Comparison of ENCODE assay signal across 12 cellular contexts in genomic region chr10:119665901-119666708, GRCh38. TPM values are rescaled to one million over a fixed set of nuclear protein-coding genes. Genes with fewer than 3 reads are reported as not detected.
DNase-seq lines count a peak whose midpoint lies in the region; ATAC-seq and TF ChIP-seq lines count a peak whose summit lies in the region.
"Had no signal": no experiment of that assay in that cellular context is flagged by ENCODE, and none has a peak within 500 bp of the region (broad histone marks: within the 10 kb centered on the region; RNA-seq: fewer than 3 reads in every experiment).

No MANE protein-coding gene starts in this region.

- H3K36me3 Mint-ChIP-seq in activated CD4-positive, alpha-beta memory T cell treated with anti-CD3 and anti-CD28 coated beads for 36 hours, result peaks cover 10% of the 10 kb centered on the region
- H3K36me3 Mint-ChIP-seq in activated CD4-positive, alpha-beta memory T cell treated with anti-CD3 and anti-CD28 coated beads, Interleukin-2, amount 10 ng/mL, durations not matched to agents 7 days and 5 days (ENCODE audit: low read depth), result peaks cover 22% of the 10 kb centered on the region
- H3K36me3 Mint-ChIP-seq in naive thymus-derived CD8-positive, alpha-beta T cell, result peaks cover 0 to 31% (median 0%) of the 10 kb centered on the region in 3 donors
- no peaks in the 10 kb centered on the region for H3K36me3 Mint-ChIP-seq in natural killer cell treated with Interleukin-12 subunit alpha and Interleukin-12 subunit beta and Interleukin-15 and Interleukin-18, amount 100 ng/mL, for 72 hours

- H3K27ac Mint-ChIP-seq in activated CD4-positive, alpha-beta memory T cell treated with anti-CD3 and anti-CD28 coated beads for 36 hours, result peak overlapping the region; percentile 52
- no peak overlapping the region for H3K27ac Mint-ChIP-seq in activated CD4-positive, alpha-beta memory T cell treated with anti-CD3 and anti-CD28 coated beads, Interleukin-2, amount 10 ng/mL, durations not matched to agents 7 days and 5 days
- peak overlapping the region in 5 of 10 donors; percentile 22 to 79 (median 46) for H3K27ac Mint-ChIP-seq in naive thymus-derived CD8-positive, alpha-beta T cell
- H3K27ac Mint-ChIP-seq in natural killer cell treated with Interleukin-12 subunit alpha and Interleukin-12 subunit beta and Interleukin-15 and Interleukin-18, amount 100 ng/mL, for 72 hours, result peak overlapping the region in 1 of 2 donors; percentile 22

- H3K4me3 ChIP-seq in fibroblast of villous mesenchyme (ENCODE audit: low read depth, low read length), result peak overlapping the region; percentile 5

- TF ChIP-seq CTCF in RWPE1 (conservative IDR thresholded peaks at IDR 0.05; ENCODE audit: low read depth) (no peak), fibroblast of villous mesenchyme (IDR thresholded peaks at IDR 0.05; ENCODE audit: insufficient read depth, low read depth, low read length) (no peak)

- intact Hi-C loops in activated CD4-positive, alpha-beta memory T cell treated with anti-CD3 and anti-CD28 coated beads for 36 hours (cut with micrococcal nuclease), result no loop called here
- intact Hi-C loops in sciatic nerve (cut with DNase I), result no loop called here

- CTCF ChIA-PET in activated CD4-positive, alpha-beta memory T cell treated with anti-CD3 and anti-CD28 coated beads for 36 hours (lab: Charles Lee), result no interaction called here
- CTCF ChIA-PET in activated CD4-positive, alpha-beta memory T cell treated with anti-CD3 and anti-CD28 coated beads, Interleukin-2, amount 10 ng/mL, durations not matched to agents 7 days and 5 days (lab: Charles Lee), result no interaction called here
- CTCF ChIA-PET in RWPE1 (lab: Yijun Ruan, JAX), result interaction anchor here (1.1 to 1.5 kb wide), 2 partner anchors 13 to 14 kb away, joined by 3 to 5 read pairs; no protein-coding TSS in a partner anchor

- ATAC-seq in sciatic nerve, result peak; percentile 43
- no peak for ATAC-seq in naive thymus-derived CD8-positive, alpha-beta T cell
- ATAC-seq in natural killer cell treated with Interleukin-12 subunit alpha and Interleukin-12 subunit beta and Interleukin-15 and Interleukin-18, amount 100 ng/mL, for 72 hours, result no peak

- POLR2A ChIA-PET in activated CD4-positive, alpha-beta memory T cell treated with anti-CD3 and anti-CD28 coated beads for 36 hours (lab: Charles Lee), result no interaction called here
- POLR2A ChIA-PET in activated CD4-positive, alpha-beta memory T cell treated with anti-CD3 and anti-CD28 coated beads, Interleukin-2, amount 10 ng/mL, durations not matched to agents 7 days and 5 days (lab: Charles Lee), result interaction anchor here (5.9 kb wide), 1 partner anchor 13 kb away, joined by 111 read pairs; the partner anchor contains the start of gene BAG3
- POLR2A ChIA-PET in RWPE1 (lab: Yijun Ruan, JAX; ENCODE audit: low non-redundant PET), result interaction anchor here (1.5 kb wide), 1 partner anchor 12 kb away, joined by 5 read pairs; no protein-coding TSS in a partner anchor
- POLR2A ChIA-PET in naive thymus-derived CD8-positive, alpha-beta T cell (lab: Charles Lee), result no interaction called here

- H3K27me3 Mint-ChIP-seq in activated CD4-positive, alpha-beta memory T cell treated with anti-CD3 and anti-CD28 coated beads for 36 hours, result no peaks in the 10 kb centered on the region
- no peaks in the 10 kb centered on the region for H3K27me3 Mint-ChIP-seq in activated CD4-positive, alpha-beta memory T cell treated with anti-CD3 and anti-CD28 coated beads, Interleukin-2, amount 10 ng/mL, durations not matched to agents 7 days and 5 days
- no peaks in the 10 kb centered on the region for H3K27me3 Mint-ChIP-seq in naive thymus-derived CD8-positive, alpha-beta T cell
- H3K27me3 Mint-ChIP-seq in natural killer cell treated with Interleukin-12 subunit alpha and Interleukin-12 subunit beta and Interleukin-15 and Interleukin-18, amount 100 ng/mL, for 72 hours, result peaks cover 0 to 4% of the 10 kb centered on the region in 2 donors

- no peaks in the 10 kb centered on the region for H3K9me3 Mint-ChIP-seq in activated CD4-positive, alpha-beta memory T cell treated with anti-CD3 and anti-CD28 coated beads for 36 hours
- no peaks in the 10 kb centered on the region for H3K9me3 Mint-ChIP-seq in activated CD4-positive, alpha-beta memory T cell treated with anti-CD3 and anti-CD28 coated beads, Interleukin-2, amount 10 ng/mL, durations not matched to agents 7 days and 5 days
- no peaks in the 10 kb centered on the region for H3K9me3 Mint-ChIP-seq in naive thymus-derived CD8-positive, alpha-beta T cell
- H3K9me3 Mint-ChIP-seq in natural killer cell treated with Interleukin-12 subunit alpha and Interleukin-12 subunit beta and Interleukin-15 and Interleukin-18, amount 100 ng/mL, for 72 hours, result no peaks in the 10 kb centered on the region

- H3K4me1 Mint-ChIP-seq in activated CD4-positive, alpha-beta memory T cell treated with anti-CD3 and anti-CD28 coated beads for 36 hours (ENCODE audit: low read depth), result peaks cover 59% of the 10 kb centered on the region
- H3K4me1 Mint-ChIP-seq in activated CD4-positive, alpha-beta memory T cell treated with anti-CD3 and anti-CD28 coated beads, Interleukin-2, amount 10 ng/mL, durations not matched to agents 7 days and 5 days, result peaks cover 43% of the 10 kb centered on the region
- H3K4me1 Mint-ChIP-seq in naive thymus-derived CD8-positive, alpha-beta T cell, result peaks cover 26 to 59% (median 44%) of the 10 kb centered on the region in 4 donors
- peaks cover 6 to 13% of the 10 kb centered on the region in 2 donors for H3K4me1 Mint-ChIP-seq in natural killer cell treated with Interleukin-12 subunit alpha and Interleukin-12 subunit beta and Interleukin-15 and Interleukin-18, amount 100 ng/mL, for 72 hours (ENCODE audit: low read depth in 2 of 2)

- peak overlapping the region; percentile 99 for H3K27ac ChIP-seq in RWPE1

- DNase-seq in activated CD4-positive, alpha-beta memory T cell treated with anti-CD3 and anti-CD28 coated beads for 36 hours, result no peak
- no peak for DNase-seq in activated CD4-positive, alpha-beta memory T cell treated with anti-CD3 and anti-CD28 coated beads, Interleukin-2, amount 10 ng/mL, durations not matched to agents 7 days and 5 days
- DNase-seq in RWPE1 (ENCODE audit: low spot score), result no peak
- peak; percentile 86 for DNase-seq in fibroblast of villous mesenchyme (ENCODE audit: low read depth)
- DNase-seq in sciatic nerve (ENCODE audit: low spot score), result no peak
- DNase-seq in naive thymus-derived CD8-positive, alpha-beta T cell, result no peak
- no peak for DNase-seq in activated effector memory CD4-positive, alpha-beta T cell treated with anti-CD3 and anti-CD28 coated beads, Interleukin-2, amount 50 U/mL, for 16 hours
- DNase-seq in natural killer cell treated with Interleukin-12 subunit alpha and Interleukin-12 subunit beta and Interleukin-15 and Interleukin-18, amount 100 ng/mL, for 72 hours (ENCODE audit: low spot score), result no peak
- DNase-seq: anterior cingulate cortex, DND-41, midbrain, T-helper 1 cell had no signal

- H3K4me3 Mint-ChIP-seq in activated CD4-positive, alpha-beta memory T cell treated with anti-CD3 and anti-CD28 coated beads for 36 hours, result no peak overlapping the region
- H3K4me3 Mint-ChIP-seq in activated CD4-positive, alpha-beta memory T cell treated with anti-CD3 and anti-CD28 coated beads, Interleukin-2, amount 10 ng/mL, durations not matched to agents 7 days and 5 days, result no peak overlapping the region
- peak overlapping the region in 1 of 10 donors; percentile 14 for H3K4me3 Mint-ChIP-seq in naive thymus-derived CD8-positive, alpha-beta T cell
- no peak overlapping the region for H3K4me3 Mint-ChIP-seq in natural killer cell treated with Interleukin-12 subunit alpha and Interleukin-12 subunit beta and Interleukin-15 and Interleukin-18, amount 100 ng/mL, for 72 hours

RNA-seq across cellular contexts. Expression of gene BAG3, which starts 14.9 kb away (rescaled TPM):
- 10 to 100 TPM; 26.8 to 28.1 TPM for total RNA-seq in activated CD4-positive, alpha-beta memory T cell treated with anti-CD3 and anti-CD28 coated beads for 36 hours
- 10 to 100 TPM; 26.3 to 27.2 TPM for total RNA-seq in activated CD4-positive, alpha-beta memory T cell treated with anti-CD3 and anti-CD28 coated beads, Interleukin-2, amount 10 ng/mL, durations not matched to agents 7 days and 5 days
- total RNA-seq in fibroblast of villous mesenchyme, result 16.4 and 18.6 TPM in 2 replicates
- total RNA-seq in sciatic nerve, result 50.1 TPM
- total RNA-seq in naive thymus-derived CD8-positive, alpha-beta T cell, result 10 to 100 TPM; 14.4 to 17.8 TPM
- 10 to 100 TPM in 2 of 3 donors, 1 to 10 TPM in 1; 5.1 to 26.5 (median 12.5) TPM for polyA plus RNA-seq in naive thymus-derived CD8-positive, alpha-beta T cell
- 10 to 100 TPM; 10.5 to 12.7 TPM for total RNA-seq in natural killer cell treated with Interleukin-12 subunit alpha and Interleukin-12 subunit beta and Interleukin-15 and Interleukin-18, amount 100 ng/mL, for 72 hours

RNA-seq across cellular contexts. Expression of gene INPP5F, which starts 59.7 kb away (rescaled TPM):
- total RNA-seq in activated CD4-positive, alpha-beta memory T cell treated with anti-CD3 and anti-CD28 coated beads for 36 hours, result 10 to 100 TPM; 12.8 to 13.6 TPM
- 10 to 100 TPM; 11.8 to 15.0 TPM for total RNA-seq in activated CD4-positive, alpha-beta memory T cell treated with anti-CD3 and anti-CD28 coated beads, Interleukin-2, amount 10 ng/mL, durations not matched to agents 7 days and 5 days
- 25.8 and 38.0 TPM in 2 replicates for total RNA-seq in fibroblast of villous mesenchyme
- total RNA-seq in sciatic nerve, result 50.6 TPM
- 10 to 100 TPM in 1 of 2 experiments, 1 to 10 TPM in 1; 8.5 to 10.9 TPM for total RNA-seq in naive thymus-derived CD8-positive, alpha-beta T cell
- 1 to 10 TPM; 1.4 to 2.5 (median 2.4) TPM for polyA plus RNA-seq in naive thymus-derived CD8-positive, alpha-beta T cell
- total RNA-seq in natural killer cell treated with Interleukin-12 subunit alpha and Interleukin-12 subunit beta and Interleukin-15 and Interleukin-18, amount 100 ng/mL, for 72 hours, result 10 to 100 TPM in 1 of 2 donors, 1 to 10 TPM in 1; 6.7 to 15.4 TPM

Comparison
In these comparisons a context has a peak if more than half of its experiments do, and no peak if none do; other contexts are left out.
1. POLR2A ChIA-PET loops: an anchor here in activated CD4-positive, alpha-beta memory T cell treated with anti-CD3 and anti-CD28 coated beads, Interleukin-2, amount 10 ng/mL, durations not matched to agents 7 days and 5 days (5.9 kb wide) and RWPE1 (1.5 kb wide); none called in activated CD4-positive, alpha-beta memory T cell treated with anti-CD3 and anti-CD28 coated beads for 36 hours and naive thymus-derived CD8-positive, alpha-beta T cell.